Comparison of ENCODE assay signal across 8 cellular contexts in the genomic region with DNA sequence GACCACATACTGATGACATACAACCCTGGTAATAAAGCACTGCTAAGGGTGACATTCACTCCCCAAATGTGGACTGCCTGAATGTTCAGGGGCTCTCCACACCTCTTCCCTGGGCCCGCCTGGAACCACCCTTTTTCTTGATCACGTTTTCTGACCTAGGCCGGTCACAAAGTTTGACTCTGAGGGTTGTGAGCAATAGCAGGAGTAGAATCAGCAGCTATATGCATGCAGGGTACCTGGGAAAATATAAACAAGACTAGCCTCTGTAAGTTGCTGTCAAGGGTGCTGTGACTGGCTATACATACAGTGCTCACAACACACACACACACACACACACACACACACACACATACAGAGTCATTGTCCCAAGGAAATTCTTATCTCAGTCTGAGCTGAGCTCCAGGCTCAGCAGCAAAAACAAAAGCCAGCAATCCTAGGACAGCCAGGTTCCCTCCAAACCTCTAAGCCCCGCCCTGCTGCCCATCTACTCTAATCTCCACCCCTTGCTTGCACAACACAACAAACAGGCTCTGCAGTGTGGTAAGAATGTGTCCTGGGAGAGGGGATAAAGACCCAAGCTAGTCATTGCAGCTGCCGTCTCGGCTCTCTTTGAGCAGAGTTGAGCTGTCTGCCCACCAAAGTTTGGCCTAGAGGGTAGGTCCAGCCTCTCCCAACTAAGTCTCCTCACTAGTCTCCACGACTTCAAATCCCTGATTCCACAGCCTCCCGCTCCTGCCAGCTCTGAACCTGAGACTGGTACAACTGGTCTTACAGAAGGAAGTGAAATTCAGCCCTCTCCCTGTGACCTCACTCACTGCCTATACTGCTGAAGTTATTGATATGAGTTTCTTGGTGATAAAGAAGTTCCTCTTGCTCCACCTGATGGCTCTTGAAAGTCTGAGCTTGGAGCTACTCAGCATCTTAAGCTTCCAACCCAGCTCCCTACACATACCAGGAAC. TPM values are rescaled to one million over a fixed set of nuclear protein-coding genes. Genes with fewer than 3 reads are reported as not detected.
DNase-seq lines count a peak whose midpoint lies in the region; ATAC-seq, FAIRE-seq and TF ChIP-seq lines count a peak whose summit lies in the region.

No MANE protein-coding gene starts in this region.

- peaks cover 38% of the 10 kb centered on the region for H3K4me1 ChIP-seq in parathyroid adenoma

- no peaks in the 10 kb centered on the region for H3K79me2 ChIP-seq in parathyroid adenoma

- H3K4me1 Mint-ChIP-seq in T-helper 17 cell: peaks cover 36% of the 10 kb centered on the region

- peak; percentile 92 for FAIRE-seq in GM19239 (lab: Jason Lieb, UNC)

- ATAC-seq in T-helper 17 cell: no peak

- H3K9ac ChIP-seq in parathyroid adenoma: no peak overlapping the region

- H2AFZ ChIP-seq in parathyroid adenoma: no peak overlapping the region

- H3K36me3 ChIP-seq in parathyroid adenoma (ENCODE audit: control insufficient read depth, insufficient read depth, low read length): no peaks in the 10 kb centered on the region

- no peaks in the 10 kb centered on the region for H3K27me3 ChIP-seq in parathyroid adenoma (ENCODE audit: control insufficient read depth, insufficient read depth, low read length)
- no peaks in the 10 kb centered on the region for H3K27me3 ChIP-seq in dorsolateral prefrontal cortex

- DNase-seq in DMS53 (lab: John Stamatoyannopoulos, UW): peak; percentile 87
- DNase-seq in GM19239 (ENCODE audit: insufficient read length, low spot score): no peak
- DNase-seq in HUDEP-2 (lab: John Stamatoyannopoulos, UW; ENCODE audit: unreplicated experiment in 76 of 76): peak in 46 of 76 experiments; percentile 5 to 59 (median 30)
- no peak for DNase-seq in T-helper 17 cell
- peak; percentile 52 for DNase-seq in fibroblast of peridontal ligament (ENCODE audit: extremely low read depth)
- DNase-seq in dorsolateral prefrontal cortex: no peak
- DNase-seq in cortex of kidney (lab: John Stamatoyannopoulos, UW): no peak

- peak overlapping the region; percentile 67 for H3K4me3 Mint-ChIP-seq in T-helper 17 cell

- H3K27ac ChIP-seq in parathyroid adenoma: no peak overlapping the region
- peak overlapping the region in 10 of 59 donors; percentile 3 to 78 (median 50) for H3K27ac ChIP-seq in dorsolateral prefrontal cortex

- H3K9me3 ChIP-seq in T-helper 17 cell (ENCODE audit: control insufficient read depth, low read length, poor library complexity, severe bottlenecking) (no peaks in the 10 kb centered on the region), parathyroid adenoma (ENCODE audit: control insufficient read depth, low read length) (no peaks in the 10 kb centered on the region)

- intact Hi-C loops in dorsolateral prefrontal cortex (cut with DNase I): loop anchor here (5.0 to 10.0 kb wide), 4 partner anchors 58 to 171 kb away; a partner anchor contains a TSS

- H3K27ac Mint-ChIP-seq in T-helper 17 cell: peak overlapping the region; percentile 90

- peak overlapping the region; percentile 29 for H3K4me2 ChIP-seq in parathyroid adenoma (ENCODE audit: low read length)

- H3K36me3 Mint-ChIP-seq in T-helper 17 cell (ENCODE audit: low read depth): no peaks in the 10 kb centered on the region

- H3K4me3 ChIP-seq in parathyroid adenoma (ENCODE audit: low read depth, low read length): no peak overlapping the region
- peak overlapping the region in 1 of 59 donors; percentile 23 for H3K4me3 ChIP-seq in dorsolateral prefrontal cortex

- no peaks in the 10 kb centered on the region for H3K27me3 Mint-ChIP-seq in T-helper 17 cell

- TF ChIP-seq CTCF in parathyroid adenoma (IDR thresholded peaks at IDR 0.05): no peak
- TF ChIP-seq CTCF in dorsolateral prefrontal cortex (IDR thresholded peaks at IDR 0.05 in 54 of 56, conservative IDR thresholded peaks at IDR 0.05 in 2 of 56; ENCODE audit: low read depth in 1 of 56, partially characterized antibody in 56 of 56): no peak

RNA-seq across cellular contexts. Expression of a gene that starts 2.2 kb away (rescaled TPM):
- total RNA-seq in T-helper 17 cell (10 to 100 TPM in 1 of 2 donors, 1 to 10 TPM in 1; 8.0 to 13.4 TPM), dorsolateral prefrontal cortex (1 to 10 TPM in 117 of 120 experiments, under 1 TPM in 3; 0.89 to 7.2 (median 2.6) TPM)

RNA-seq across cellular contexts. Expression of a gene that starts 54.4 kb away (rescaled TPM):
- total RNA-seq in T-helper 17 cell (1 to 10 TPM; 1.1 to 3.4 TPM), dorsolateral prefrontal cortex (1 to 10 TPM in 86 of 120 experiments, under 1 TPM in 27, not detected in 7; 0.13 to 8.5 (median 1.8) TPM)

Comparison
In these comparisons a context has a peak if more than half of its experiments do, and no peak if none do; other contexts are left out.
1. DNase-seq: peak in DMS53 (single experiment), HUDEP-2 (46 of 76) and fibroblast of peridontal ligament (single experiment); none in GM19239 (single experiment), T-helper 17 cell (0 of 3), dorsolateral prefrontal cortex (0 of 10) and cortex of kidney (single experiment).